34 cellular contexts compared by ENCODE assay signal in genomic region chr16:88446061-88446460, GRCh38.
"Had no signal": no experiment of that assay in that cellular context is flagged by ENCODE, and none has a peak within 500 bp of the region (broad histone marks: within the 10 kb centered on the region; RNA-seq: fewer than 3 reads in every experiment).

No MANE protein-coding gene starts in this region.

- H3K9me3 ChIP-seq: MG63 had no signal

- DNase-seq: Karpas-422, Kasumi-1, KG1, MG63, MM.1S, MV-4-11, NCI-H1048, NCI-H1092, NCI-H1092 treated with DMSO at 0.1 percent for 48 hours, NCI-H1105, NCI-H1105 treated with DMSO at 0.1 percent for 48 hours, NCI-H1417, NCI-H1417 treated with DMSO at 0.1 percent for 48 hours, NCI-H1436, NCI-H1436 treated with DMSO at 0.1 percent for 48 hours, NCI-H146, NCI-H1694, NCI-H1694 treated with DMSO at 0.1 percent for 48 hours, NCI-H187, NCI-H187 treated with DMSO at 0.1 percent for 48 hours, NCI-H1930, NCI-H2029, NCI-H2029 treated with DMSO at 0.1 percent for 48 hours, NCI-H2081, NCI-H2081 treated with DMSO at 0.1 percent for 48 hours, NCI-H2107, NCI-H2171, NCI-H2171 treated with DMSO at 0.1 percent for 48 hours, NCI-H2227 treated with DMSO at 0.1 percent for 48 hours, NCI-H226, NCI-H345, NCI-H446, NCI-H446 treated with DMSO at 0.1 percent for 48 hours had no signal

- H3K4me2 ChIP-seq: KMS-11 had no signal

- H3K4me3 ChIP-seq: MG63 had no signal

- H3K27ac ChIP-seq: KMS-11 had no signal

- H3K36me3 ChIP-seq: MG63 had no signal

- H3K9ac ChIP-seq: KMS-11 had no signal

- H3K27me3 ChIP-seq: MG63 had no signal
